ENCODE assay signal across 27 cellular contexts in the genomic region with DNA sequence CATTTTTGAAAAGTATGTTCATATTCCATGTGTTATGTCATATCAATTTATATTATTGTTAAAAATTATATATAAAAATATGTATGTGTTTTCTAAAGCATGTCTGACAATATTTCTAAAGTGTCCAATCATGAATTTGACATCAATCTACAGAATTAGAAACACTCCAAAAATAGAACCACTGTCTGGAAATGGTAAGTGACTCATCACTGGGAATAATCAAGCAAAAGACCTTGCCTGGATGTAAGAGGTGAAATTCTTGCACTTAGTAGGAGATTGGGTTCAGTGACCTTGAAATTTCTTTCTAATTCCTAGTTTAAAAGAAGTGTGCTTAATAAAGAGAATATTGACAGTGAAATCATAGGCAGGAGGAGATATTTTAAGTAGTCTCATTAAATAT.
DNase-seq lines count a peak whose midpoint lies in the region; ATAC-seq and TF ChIP-seq lines count a peak whose summit lies in the region.
"Had no signal": no experiment of that assay in that cellular context is flagged by ENCODE, and none has a peak within 500 bp of the region (broad histone marks: within the 10 kb centered on the region; RNA-seq: fewer than 3 reads in every experiment).

No MANE protein-coding gene starts in this region.

- CTCF ChIA-PET in activated naive CD4-positive, alpha-beta T cell treated with anti-CD3 and anti-CD28 coated beads, Interleukin-2, amount 10 ng/mL, durations not matched to agents 7 days and 5 days (lab: Charles Lee), result interaction anchor here (0.6 kb wide), 1 partner anchor 491 kb away, joined by 5 read pairs; no protein-coding TSS in a partner anchor

- H3K4me3 Mint-ChIP-seq in activated naive CD4-positive, alpha-beta T cell treated with anti-CD3 and anti-CD28 coated beads, Interleukin-2, amount 10 ng/mL, durations not matched to agents 7 days and 5 days, result no peak overlapping the region
- H3K4me3 Mint-ChIP-seq: activated CD8-positive, alpha-beta memory T cell treated with anti-CD3 and anti-CD28 coated beads, Interleukin-2, amount 10 ng/mL, durations not matched to agents 7 days and 5 days; activated T-cell treated with anti-CD3 and anti-CD28 coated beads, Interleukin-2, amount 50 U/mL, for 72 hours; CD8-positive, alpha-beta T cell; HFFc6; IgD-negative memory B cell; nephron; stimulated activated naive CD8-positive, alpha-beta T cell treated with anti-CD3 and anti-CD28 coated beads, Interleukin-15, Interleukin-2, amounts not matched to agents 100 ng/mL and 50 ng/mL, for 24 hours had no signal

- H3K27me3 Mint-ChIP-seq in activated naive CD4-positive, alpha-beta T cell treated with anti-CD3 and anti-CD28 coated beads, Interleukin-2, amount 10 ng/mL, durations not matched to agents 7 days and 5 days, result no peaks in the 10 kb centered on the region
- H3K27me3 Mint-ChIP-seq: activated CD8-positive, alpha-beta memory T cell treated with anti-CD3 and anti-CD28 coated beads, Interleukin-2, amount 10 ng/mL, durations not matched to agents 7 days and 5 days; IgD-negative memory B cell; stimulated activated naive CD8-positive, alpha-beta T cell treated with anti-CD3 and anti-CD28 coated beads, Interleukin-15, Interleukin-2, amounts not matched to agents 100 ng/mL and 50 ng/mL, for 24 hours had no signal

- no peak for ATAC-seq in GM21360 (IDR thresholded peaks at IDR 0.05; ENCODE audit: unreplicated experiment)
- ATAC-seq: activated CD8-positive, alpha-beta memory T cell treated with anti-CD3 and anti-CD28 coated beads, Interleukin-2, amount 10 ng/mL, durations not matched to agents 7 days and 5 days; activated T-cell treated with anti-CD3 and anti-CD28 coated beads, Interleukin-2, amount 50 U/mL, for 72 hours; CD8-positive, alpha-beta T cell; mucosa of descending colon had no signal

- H3K9ac ChIP-seq in fibroblast of lung (ENCODE audit: insufficient read depth, low read length), result no peak overlapping the region

- no peaks in the 10 kb centered on the region for H3K36me3 Mint-ChIP-seq in activated naive CD4-positive, alpha-beta T cell treated with anti-CD3 and anti-CD28 coated beads, Interleukin-2, amount 10 ng/mL, durations not matched to agents 7 days and 5 days
- H3K36me3 Mint-ChIP-seq: activated CD8-positive, alpha-beta memory T cell treated with anti-CD3 and anti-CD28 coated beads, Interleukin-2, amount 10 ng/mL, durations not matched to agents 7 days and 5 days; CD8-positive, alpha-beta T cell; IgD-negative memory B cell had no signal

- no peaks in the 10 kb centered on the region for H4K20me1 ChIP-seq in fibroblast of lung (ENCODE audit: control insufficient read depth, extremely low read depth, insufficient read depth, low read length)

- H3K36me3 ChIP-seq in fibroblast of lung (ENCODE audit: control insufficient read depth, insufficient read depth, low read length), result no peaks in the 10 kb centered on the region
- H3K36me3 ChIP-seq in tibial artery, result peaks cover 0 to 3% (median 0%) of the 10 kb centered on the region in 3 donors
- H3K36me3 ChIP-seq: BE2C, brain microvascular endothelial cell had no signal

- no peak overlapping the region for H3K4me2 ChIP-seq in fibroblast of lung (ENCODE audit: extremely low read depth, insufficient read depth, low read length)

- H3K9me3 ChIP-seq in fibroblast of lung (ENCODE audit: control insufficient read depth, insufficient read depth, low read depth, low read length), result no peaks in the 10 kb centered on the region
- H3K9me3 ChIP-seq in tibial artery, result no peaks in the 10 kb centered on the region
- H3K9me3 ChIP-seq: BE2C, testis had no signal

- DNase-seq in AG10803 (ENCODE audit: low read depth) (peak; percentile 25), M059J (ENCODE audit: low read depth) (peak; percentile 10), fibroblast of lung (ENCODE audit: low read depth in 2 of 2) (peak; percentile 21 to 55), myocyte (ENCODE audit: low read depth) (peak; percentile 67), tibial artery (no peak)
- DNase-seq in activated naive CD4-positive, alpha-beta T cell treated with anti-CD3 and anti-CD28 coated beads, Interleukin-2, amount 10 ng/mL, durations not matched to agents 7 days and 5 days, result no peak
- DNase-seq: activated CD4-positive, CD25-positive, alpha-beta regulatory T cell; activated CD8-positive, alpha-beta memory T cell treated with anti-CD3 and anti-CD28 coated beads, Interleukin-2, amount 10 ng/mL, durations not matched to agents 7 days and 5 days; activated naive CD4-positive, alpha-beta T cell treated with Interleukin-2 at 50 U/mL for 16 hours; activated T-cell treated with anti-CD3 and anti-CD28 coated beads, Interleukin-2, amount 50 U/mL, for 72 hours; BE2C; brain microvascular endothelial cell; CD8-positive, alpha-beta T cell; head of caudate nucleus; HFFc6; mucosa of descending colon; NCI-H1092; NCI-H187; NCI-H446 treated with DMSO at 0.1 percent for 48 hours; NCI-H82; RPMI8226; stimulated activated CD4-positive, alpha-beta T cell treated with anti-CD3 and anti-CD28 coated beads, Interleukin-2, amount 100 ng/mL, for 24 hours; testis had no signal

- no peaks in the 10 kb centered on the region for H3K4me1 ChIP-seq in fibroblast of lung (ENCODE audit: control insufficient read depth, extremely low read depth, insufficient read depth, low read length)
- peaks cover 0 to 7% (median 0%) of the 10 kb centered on the region in 4 donors for H3K4me1 ChIP-seq in tibial artery
- H3K4me1 ChIP-seq: BE2C, testis had no signal

- TF ChIP-seq CTCF in AG10803 (conservative IDR thresholded peaks at IDR 0.05; ENCODE audit: low read length) (no peak), fibroblast of lung (conservative IDR thresholded peaks at IDR 0.05 in 1 of 2, IDR thresholded peaks at IDR 0.05 in 1 of 2; ENCODE audit: low read depth in 1 of 2, low read length in 2 of 2) (no peak), tibial artery (IDR thresholded peaks at IDR 0.05) (no peak)

- H3K4me1 Mint-ChIP-seq in activated naive CD4-positive, alpha-beta T cell treated with anti-CD3 and anti-CD28 coated beads, Interleukin-2, amount 10 ng/mL, durations not matched to agents 7 days and 5 days, result no peaks in the 10 kb centered on the region
- H3K4me1 Mint-ChIP-seq: activated CD8-positive, alpha-beta memory T cell treated with anti-CD3 and anti-CD28 coated beads, Interleukin-2, amount 10 ng/mL, durations not matched to agents 7 days and 5 days; IgD-negative memory B cell; nephron had no signal

- H3K27me3 ChIP-seq in fibroblast of lung (ENCODE audit: control insufficient read depth, insufficient read depth, low read length) (no peaks in the 10 kb centered on the region), tibial artery (no peaks in the 10 kb centered on the region)
- H3K27me3 ChIP-seq: BE2C, brain microvascular endothelial cell, testis had no signal

- intact Hi-C loops in tibial artery (cut with DNase I; ENCODE audit: low total_unique reads), result no loop called here

- H3K27ac Mint-ChIP-seq in activated naive CD4-positive, alpha-beta T cell treated with anti-CD3 and anti-CD28 coated beads, Interleukin-2, amount 10 ng/mL, durations not matched to agents 7 days and 5 days, result no peak overlapping the region
- H3K27ac Mint-ChIP-seq: activated CD8-positive, alpha-beta memory T cell treated with anti-CD3 and anti-CD28 coated beads, Interleukin-2, amount 10 ng/mL, durations not matched to agents 7 days and 5 days; activated T-cell treated with anti-CD3 and anti-CD28 coated beads, Interleukin-2, amount 50 U/mL, for 72 hours; CD8-positive, alpha-beta T cell; HFFc6; IgD-negative memory B cell; nephron; stimulated activated naive CD8-positive, alpha-beta T cell treated with anti-CD3 and anti-CD28 coated beads, Interleukin-15, Interleukin-2, amounts not matched to agents 100 ng/mL and 50 ng/mL, for 24 hours had no signal

- H3K27ac ChIP-seq in fibroblast of lung (ENCODE audit: insufficient read depth, low read length) (no peak overlapping the region), tibial artery (no peak overlapping the region)
- H3K27ac ChIP-seq: brain microvascular endothelial cell, testis had no signal

- peaks cover 25% of the 10 kb centered on the region for H3K9me3 Mint-ChIP-seq in activated naive CD4-positive, alpha-beta T cell treated with anti-CD3 and anti-CD28 coated beads, Interleukin-2, amount 10 ng/mL, durations not matched to agents 7 days and 5 days

- H3K79me2 ChIP-seq in fibroblast of lung (ENCODE audit: control insufficient read depth, insufficient read depth, low read length), result no peaks in the 10 kb centered on the region

- H3K4me3 ChIP-seq in AG10803 (ENCODE audit: low read length) (no peak overlapping the region), fibroblast of lung (replicated peaks in 1 of 4; ENCODE audit: control extremely low read depth in 1 of 4, insufficient read depth in 1 of 4, low read depth in 3 of 4, low read length in 4 of 4) (no peak overlapping the region), tibial artery (no peak overlapping the region)
- H3K4me3 ChIP-seq: mucosa of descending colon, testis had no signal

- H2AFZ ChIP-seq in fibroblast of lung (ENCODE audit: low read length), result no peak overlapping the region

Comparison
In these comparisons a context has a peak if more than half of its experiments do, and no peak if none do; other contexts are left out.
1. DNase-seq: peak in AG10803 (single experiment), M059J (single experiment), fibroblast of lung (2 of 2) and myocyte (single experiment); none in activated naive CD4-positive, alpha-beta T cell treated with anti-CD3 and anti-CD28 coated beads, Interleukin-2, amount 10 ng/mL, durations not matched to agents 7 days and 5 days (single experiment) and tibial artery (0 of 2).